ENCODE assay signal across 15 cellular contexts in genomic region chr15:58433597-58434333, GRCh38. TPM values are rescaled to one million over a fixed set of nuclear protein-coding genes. Genes with fewer than 3 reads are reported as not detected.
DNase-seq lines count a peak whose midpoint lies in the region; ATAC-seq and TF ChIP-seq lines count a peak whose summit lies in the region.
"Had no signal": no experiment of that assay in that cellular context is flagged by ENCODE, and none has a peak within 500 bp of the region (broad histone marks: within the 10 kb centered on the region; RNA-seq: fewer than 3 reads in every experiment).

No MANE protein-coding gene starts in this region.

- no peaks in the 10 kb centered on the region for H3K36me3 Mint-ChIP-seq in mesothelial cell of epicardium
- H3K36me3 Mint-ChIP-seq in activated naive CD8-positive, alpha-beta T cell treated with anti-CD3 and anti-CD28 coated beads for 36 hours: peaks cover 3% of the 10 kb centered on the region
- H3K36me3 Mint-ChIP-seq: activated naive CD4-positive, alpha-beta T cell treated with anti-CD3 and anti-CD28 coated beads, Interleukin-2, amount 50 U/mL, for 72 hours had no signal

- H3F3A ChIP-seq in SK-N-SH (replicated peaks; ENCODE audit: insufficient read depth): no peaks in the 10 kb centered on the region

- TF ChIP-seq RAD21 in SK-N-SH (IDR thresholded peaks at IDR 0.05; ENCODE audit: low read length): no peak

- no peak overlapping the region for H2BK12ac ChIP-seq in mesenchymal stem cell (ENCODE audit: low read length in 2 of 2)

- H3K36me3 ChIP-seq in mesenchymal stem cell (ENCODE audit: control insufficient read depth in 1 of 2, insufficient read depth in 2 of 2, low read depth in 1 of 2, low read length in 2 of 2): no peaks in the 10 kb centered on the region
- no peaks in the 10 kb centered on the region for H3K36me3 ChIP-seq in SK-N-SH (replicated peaks in 1 of 2; ENCODE audit: control insufficient read depth in 1 of 2, insufficient read depth in 2 of 2, low read length in 1 of 2)
- H3K36me3 ChIP-seq: sigmoid colon had no signal

- H2BK5ac ChIP-seq in mesenchymal stem cell (ENCODE audit: low read depth, low read length, poor library complexity, severe bottlenecking): no peak overlapping the region

- no peaks in the 10 kb centered on the region for H3K27me3 Mint-ChIP-seq in mesothelial cell of epicardium (ENCODE audit: low read depth)
- no peaks in the 10 kb centered on the region for H3K27me3 Mint-ChIP-seq in activated naive CD8-positive, alpha-beta T cell treated with anti-CD3 and anti-CD28 coated beads for 36 hours

- H3K4me1 Mint-ChIP-seq in mesothelial cell of epicardium: peaks cover 14% of the 10 kb centered on the region
- peaks cover 2% of the 10 kb centered on the region for H3K4me1 Mint-ChIP-seq in activated naive CD8-positive, alpha-beta T cell treated with anti-CD3 and anti-CD28 coated beads for 36 hours

- no peaks in the 10 kb centered on the region for H3K27me3 ChIP-seq in mesenchymal stem cell (ENCODE audit: control insufficient read depth in 1 of 2, insufficient read depth in 1 of 2, low read length in 2 of 2)
- H3K27me3 ChIP-seq in foreskin keratinocyte: no peaks in the 10 kb centered on the region
- no peaks in the 10 kb centered on the region; the same call in 1 of the 2 replicates for H3K27me3 ChIP-seq in SK-N-SH (ENCODE audit: insufficient read depth)
- H3K27me3 ChIP-seq: sigmoid colon had no signal

- H3K4me3 Mint-ChIP-seq in mesothelial cell of epicardium: no peak overlapping the region
- H3K4me3 Mint-ChIP-seq in activated naive CD8-positive, alpha-beta T cell treated with anti-CD3 and anti-CD28 coated beads for 36 hours: no peak overlapping the region

- H2BK15ac ChIP-seq in mesenchymal stem cell (ENCODE audit: low read depth, poor library complexity, severe bottlenecking): peak overlapping the region; percentile 34

- no peak overlapping the region for H4K91ac ChIP-seq in mesenchymal stem cell (ENCODE audit: low read length)

- no peaks in the 10 kb centered on the region for H3K9me3 ChIP-seq in mesenchymal stem cell (ENCODE audit: control insufficient read depth, low read length)
- H3K9me3 ChIP-seq in SK-N-SH: no peaks in the 10 kb centered on the region
- H3K9me3 ChIP-seq: sigmoid colon had no signal

- POLR2A ChIA-PET in SK-N-SH (lab: Yijun Ruan, JAX): no interaction called here

- no peaks in the 10 kb centered on the region for H3K79me1 ChIP-seq in mesenchymal stem cell (replicated peaks; ENCODE audit: low read length, poor library complexity, severe bottlenecking)

- H3K4me3 ChIP-seq in mesenchymal stem cell (ENCODE audit: insufficient read depth in 1 of 2, low read depth in 1 of 2, low read length in 2 of 2): no peak overlapping the region
- H3K4me3 ChIP-seq in SK-N-SH (ENCODE audit: low read depth in 2 of 2, low read length in 1 of 2): no peak overlapping the region
- H3K4me3 ChIP-seq: sigmoid colon had no signal

- ATAC-seq in Right ventricle myocardium superior (ENCODE audit: poor library complexity): peak; percentile 46
- ATAC-seq in foreskin keratinocyte: no peak
- ATAC-seq: activated naive CD4-positive, alpha-beta T cell treated with anti-CD3 and anti-CD28 coated beads, Interleukin-2, amount 50 U/mL, for 72 hours had no signal

- CTCF ChIA-PET in SK-N-SH (lab: Yijun Ruan, JAX): no interaction called here

- H3K4me1 ChIP-seq in mesenchymal stem cell (ENCODE audit: control insufficient read depth, insufficient read depth, low read depth, low read length) (peaks cover 7% of the 10 kb centered on the region), foreskin keratinocyte (no peaks in the 10 kb centered on the region), SK-N-SH (ENCODE audit: control insufficient read depth in 1 of 2, insufficient read depth in 2 of 2, low read depth in 1 of 2, low read length in 1 of 2) (peaks cover 0 to 8% of the 10 kb centered on the region in 2 experiments; a peak in 1 of 4 replicates)
- H3K4me1 ChIP-seq: sigmoid colon had no signal

- H4K8ac ChIP-seq in mesenchymal stem cell (ENCODE audit: low read length): no peak overlapping the region

- no peak overlapping the region for H3K14ac ChIP-seq in mesenchymal stem cell (ENCODE audit: low read length in 2 of 2)

- no peak for DNase-seq in Right ventricle myocardium superior
- no peak for DNase-seq in cardiac septum (ENCODE audit: low spot score)
- DNase-seq in cerebellum (ENCODE audit: low spot score): peak; percentile 82
- DNase-seq in mesenchymal stem cell: peak; percentile 31
- DNase-seq in foreskin keratinocyte: no peak
- no peak for DNase-seq in mesothelial cell of epicardium (ENCODE audit: low spot score in 2 of 2, unreplicated experiment in 2 of 2)
- no peak for DNase-seq in activated naive CD8-positive, alpha-beta T cell treated with anti-CD3 and anti-CD28 coated beads for 36 hours
- no peak for DNase-seq in SK-N-SH
- DNase-seq: DMS153, NCI-H1048, NCI-H774, SHP77 treated with DMSO at 0.1 percent for 48 hours, sigmoid colon had no signal

- H3K18ac ChIP-seq in mesenchymal stem cell (ENCODE audit: low read depth in 1 of 2, low read length in 2 of 2): no peak overlapping the region

- TF ChIP-seq EP300 in SK-N-SH (IDR thresholded peaks at IDR 0.05; ENCODE audit: borderline replicate concordance in 1 of 2, low read depth in 1 of 2, low read length in 1 of 2): no peak

- 86% methylated on average over 4 of the region's 4 CpGs for WGBS in mesenchymal stem cell
- WGBS in SK-N-SH (ENCODE audit: low lambda C conversion rate): 92% methylated on average over 4 of the region's 4 CpGs

- H3K79me2 ChIP-seq in SK-N-SH (ENCODE audit: insufficient read depth): no peaks in the 10 kb centered on the region

- H4K20me1 ChIP-seq in SK-N-SH (ENCODE audit: insufficient read depth): no peaks in the 10 kb centered on the region

- H3K27ac Mint-ChIP-seq in mesothelial cell of epicardium: no peak overlapping the region
- no peak overlapping the region for H3K27ac Mint-ChIP-seq in activated naive CD8-positive, alpha-beta T cell treated with anti-CD3 and anti-CD28 coated beads for 36 hours
- H3K27ac Mint-ChIP-seq: activated naive CD4-positive, alpha-beta T cell treated with anti-CD3 and anti-CD28 coated beads, Interleukin-2, amount 50 U/mL, for 72 hours had no signal

- H3K9ac ChIP-seq in mesenchymal stem cell (ENCODE audit: low read length): peak overlapping the region; percentile 16
- no peak overlapping the region for H3K9ac ChIP-seq in SK-N-SH

- no peaks in the 10 kb centered on the region for H3K9me3 Mint-ChIP-seq in mesothelial cell of epicardium
- no peaks in the 10 kb centered on the region for H3K9me3 Mint-ChIP-seq in activated naive CD8-positive, alpha-beta T cell treated with anti-CD3 and anti-CD28 coated beads for 36 hours
- H3K9me3 Mint-ChIP-seq: activated naive CD4-positive, alpha-beta T cell treated with anti-CD3 and anti-CD28 coated beads, Interleukin-2, amount 50 U/mL, for 72 hours had no signal

- no peak for TF ChIP-seq CTCF in foreskin keratinocyte (conservative IDR thresholded peaks at IDR 0.05)
- TF ChIP-seq CTCF in mesothelial cell of epicardium (IDR thresholded peaks at IDR 0.05; ENCODE audit: unreplicated experiment): no peak
- no peak for TF ChIP-seq CTCF in SK-N-SH (IDR thresholded peaks at IDR 0.05)

- H3K27ac ChIP-seq in mesenchymal stem cell (ENCODE audit: low read length, poor library complexity, severe bottlenecking): no peak overlapping the region
- no peak overlapping the region for H3K27ac ChIP-seq in foreskin keratinocyte
- no peak overlapping the region for H3K27ac ChIP-seq in SK-N-SH (ENCODE audit: low read depth in 2 of 2, low read length in 1 of 2)
- H3K27ac ChIP-seq: sigmoid colon had no signal

- H3K4ac ChIP-seq in mesenchymal stem cell (ENCODE audit: low read depth in 1 of 2, low read length in 2 of 2): peak overlapping the region in 1 of 2 experiments; percentile 38

- no peak overlapping the region for H2BK120ac ChIP-seq in mesenchymal stem cell (ENCODE audit: low read depth, low read length)

- H3K4me2 ChIP-seq in mesenchymal stem cell (ENCODE audit: low read length, poor library complexity, severe bottlenecking): no peak overlapping the region
- no peak overlapping the region for H3K4me2 ChIP-seq in SK-N-SH

- H2AFZ ChIP-seq in mesenchymal stem cell (ENCODE audit: low read depth, low read length) (no peak overlapping the region), SK-N-SH (ENCODE audit: low read depth) (no peak overlapping the region)

- intact Hi-C loops in Right ventricle myocardium superior (cut with DNase I): no loop called here
- intact Hi-C loops in cardiac septum (cut with DNase I): loop anchor here (10.0 kb wide), 1 partner anchor 159 kb away; no protein-coding TSS in a partner anchor

- no peak overlapping the region for H3K23ac ChIP-seq in mesenchymal stem cell (ENCODE audit: low read length in 2 of 2)

- no peak overlapping the region for H2AK5ac ChIP-seq in mesenchymal stem cell (ENCODE audit: low read length, severe bottlenecking)

- no peaks in the 10 kb centered on the region for H3K9me2 ChIP-seq in SK-N-SH

TF ChIP-seq in SK-N-SH, 30 proteins besides CTCF, POLR2A, EP300 and RAD21 (continues in another document):
- no peak for TF ChIP-seq GATA2 (CRISPR knock-in tag; IDR thresholded peaks at IDR 0.05)
- TF ChIP-seq MXI1 (IDR thresholded peaks at IDR 0.05; ENCODE audit: low read depth, low read length): no peak
- TF ChIP-seq PBX3 (IDR thresholded peaks at IDR 0.05): no peak
- no peak for TF ChIP-seq POLR2AphosphoS5 (IDR thresholded peaks at IDR 0.05; ENCODE audit: low read depth, low read length)
- TF ChIP-seq YY1 (IDR thresholded peaks at IDR 0.05; ENCODE audit: low read depth): no peak
- TF ChIP-seq SIN3A (IDR thresholded peaks at IDR 0.05; ENCODE audit: borderline replicate concordance, low read depth, low read length): no peak
- TF ChIP-seq NRF1 (IDR thresholded peaks at IDR 0.05; ENCODE audit: low read depth, low read length): no peak

RNA-seq across cellular contexts. Expression of gene LIPC, which starts 2.0 kb away (rescaled TPM):
- total RNA-seq in Right ventricle myocardium superior: 0.65 TPM
- total RNA-seq in cardiac septum: 0.62 TPM
- not detected for total RNA-seq in cerebellum
- polyA plus RNA-seq in mesenchymal stem cell (2013, experiment 1 of 2): not detected
- not detected for polyA plus RNA-seq in mesenchymal stem cell (2013, experiment 2 of 2)
- not detected in 2 replicates for total RNA-seq in foreskin keratinocyte
- polyA plus RNA-seq in foreskin keratinocyte: not detected in 2 replicates
- not detected in 3 replicates for total RNA-seq in mesothelial cell of epicardium
- 1 to 10 TPM; 1.5 to 1.8 TPM for total RNA-seq in activated naive CD8-positive, alpha-beta T cell treated with anti-CD3 and anti-CD28 coated beads for 36 hours
- not detected in 2 replicates for polyA plus RNA-seq in SK-N-SH (2012; rRNA removed)
- not detected in 2 replicates for polyA plus RNA-seq in SK-N-SH (2012; cell fraction: cytosol; rRNA removed)
- not detected in 2 replicates for polyA plus RNA-seq in SK-N-SH (2012; cell fraction: nucleus; rRNA removed)
- total RNA-seq: temporal lobe had no signal

Comparison
In these comparisons a context has a peak if more than half of its experiments do, and no peak if none do; other contexts are left out.
1. DNase-seq: peak in cerebellum (single experiment) and mesenchymal stem cell (single experiment); none in Right ventricle myocardium superior (single experiment), cardiac septum (single experiment), foreskin keratinocyte (0 of 2), mesothelial cell of epicardium (0 of 2), activated naive CD8-positive, alpha-beta T cell treated with anti-CD3 and anti-CD28 coated beads for 36 hours (single experiment) and SK-N-SH (single experiment).